ENCODE assay signal across 20 cellular contexts in genomic region chr20:21280496-21281016, GRCh38. TPM values are rescaled to one million over a fixed set of nuclear protein-coding genes. Genes with fewer than 3 reads are reported as not detected.
DNase-seq lines count a peak whose midpoint lies in the region; ATAC-seq, FAIRE-seq and TF ChIP-seq lines count a peak whose summit lies in the region.
"Had no signal": no experiment of that assay in that cellular context is flagged by ENCODE, and none has a peak within 500 bp of the region (broad histone marks: within the 10 kb centered on the region; RNA-seq: fewer than 3 reads in every experiment).

No MANE protein-coding gene starts in this region.

- peak; percentile 82 for FAIRE-seq in HepG2 (lab: Jason Lieb, UNC)
- FAIRE-seq: endothelial cell of umbilical vein had no signal

- no peaks in the 10 kb centered on the region for H3K27me3 ChIP-seq in HepG2 (ENCODE audit: control insufficient read depth in 1 of 2, insufficient read depth in 2 of 2, low read length in 2 of 2)
- H3K27me3 ChIP-seq: MG63 had no signal

- TF ChIP-seq RAD21 in HepG2 (CRISPR knock-in tag; IDR thresholded peaks at IDR 0.05), result no peak

- H3K9ac ChIP-seq in HepG2 (ENCODE audit: insufficient read depth, low read depth, low read length), result no peak overlapping the region

- no peak for TF ChIP-seq POLR2A in HepG2 (IDR thresholded peaks at IDR 0.05; ENCODE audit: insufficient read depth in 1 of 2, low read depth in 2 of 2, low read length in 2 of 2)

- TF ChIP-seq CTCF in GM10248 (IDR thresholded peaks at IDR 0.05; ENCODE audit: control extremely low read depth, extremely low read depth, low read depth, missing control alignments) (no peak), HepG2 (CRISPR knock-in tag; IDR thresholded peaks at IDR 0.05) (no peak)

- H4K20me1 ChIP-seq in HepG2 (ENCODE audit: insufficient read depth, low read length), result no peaks in the 10 kb centered on the region

- H3K9me3 ChIP-seq in HepG2 (ENCODE audit: low read length), result 0 out of 2 replicates have a peak, but pooled peaks cover under 1% of the 10 kb centered on the region
- H3K9me3 ChIP-seq: left ventricle myocardium inferior, MG63, suprapubic skin had no signal

- intact Hi-C loops in HepG2 (cut with micrococcal nuclease; ENCODE audit: unreplicated experiment), result no loop called here

- TF ChIP-seq EP300 in HepG2 (IDR thresholded peaks at IDR 0.05; ENCODE audit: low read depth in 2 of 2, low read length in 2 of 2) (peak; percentile 17 to 70; a peak in 3 of 4 replicates), HepG2 (CRISPR knock-in tag; IDR thresholded peaks at IDR 0.05; ENCODE audit: borderline replicate concordance) (no peak)

- peak overlapping the region; percentile 49 for H3K4me2 ChIP-seq in HepG2 (ENCODE audit: low read depth, low read length)

- H3K27ac ChIP-seq in HepG2 (ENCODE audit: extremely low read length, insufficient read depth, low read length) (no peak overlapping the region), caudate nucleus (ENCODE audit: low read depth, low read length) (no peak overlapping the region)
- H3K27ac ChIP-seq: coronary artery, left ventricle myocardium inferior, suprapubic skin had no signal

- H2AFZ ChIP-seq in HepG2 (ENCODE audit: low read length), result no peak overlapping the region

- H3K4me3 ChIP-seq in HepG2 (replicated peaks in 1 of 3; ENCODE audit: insufficient read depth in 1 of 3, low read depth in 2 of 3, low read length in 3 of 3), result peak overlapping the region in 1 of 3 experiments; percentile 30; a peak in 2 of 6 replicates
- H3K4me3 ChIP-seq: coronary artery, left ventricle myocardium inferior, MG63, suprapubic skin had no signal

- H3K79me2 ChIP-seq in HepG2 (ENCODE audit: insufficient read depth, low read length), result no peaks in the 10 kb centered on the region

- CTCF ChIA-PET in GM10248 (lab: Yijun Ruan, JAX), result no interaction called here
- CTCF ChIA-PET in HepG2 (lab: Yijun Ruan, JAX; ENCODE audit: low intra/inter-chr PET ratio, low total read pairs), result no interaction called here

- WGBS in HepG2 (ENCODE audit: low lambda C conversion rate), result 60% methylated on average over 3 of the region's 3 CpGs

- POLR2A ChIA-PET in GM10248 (lab: Yijun Ruan, JAX) (no interaction called here), HepG2 (lab: Yijun Ruan, JAX) (no interaction called here)

- peak; percentile 61 for ATAC-seq in GM19452 (IDR thresholded peaks at IDR 0.05; ENCODE audit: unreplicated experiment)
- peak; percentile 73 for ATAC-seq in HG02973 (IDR thresholded peaks at IDR 0.05; ENCODE audit: unreplicated experiment)
- peak; percentile 88 for ATAC-seq in HepG2
- ATAC-seq: right cardiac atrium, SK-N-SH treated with all-trans-retinoic acid at 6 μM for 48 hours had no signal

- in situ Hi-C loops in HepG2 (cut with HindIII; ENCODE audit: extremely low pct_ligation_motif_present, low pct_unique_long_range_greater_than_20kb), result no loop called here

- no peaks in the 10 kb centered on the region for H3K36me3 ChIP-seq in HepG2 (replicated peaks in 1 of 2; ENCODE audit: control insufficient read depth in 1 of 2, insufficient read depth in 2 of 2, low read length in 2 of 2)
- H3K36me3 ChIP-seq: left ventricle myocardium inferior, MG63, suprapubic skin had no signal

- DNase-seq in GM10248 (ENCODE audit: extremely low spot score) (peak; percentile 48), HepG2 (ENCODE audit: low spot score) (peak; percentile 73), NCI-H1436 treated with DMSO at 0.1 percent for 48 hours (lab: John Stamatoyannopoulos, UW) (no peak), caudate nucleus (lab: John Stamatoyannopoulos, UW) (no peak), NAMALWA (ENCODE audit: low spot score) (no peak)
- DNase-seq in stimulated activated naive CD4-positive, alpha-beta T cell (lab: John Stamatoyannopoulos, UW), result no peak
- DNase-seq: activated CD4-positive, alpha-beta T cell treated with anti-CD3 and anti-CD28 coated beads, Interleukin-2, amount 10 ng/mL, durations not matched to agents 7 days and 5 days; activated naive CD4-positive, alpha-beta T cell treated with anti-CD3 and anti-CD28 coated beads, Interleukin-2, amount 10 ng/mL, durations not matched to agents 7 days and 5 days; activated T-cell treated with anti-CD3 and anti-CD28 coated beads for 4 hours; foreskin fibroblast; left ventricle myocardium inferior; MG63; NCI-H1694 treated with DMSO at 0.1 percent for 48 hours; right cardiac atrium had no signal

- peaks cover 27% of the 10 kb centered on the region for H3K4me1 ChIP-seq in HepG2 (ENCODE audit: insufficient read depth, low read length)
- H3K4me1 ChIP-seq: left ventricle myocardium inferior, suprapubic skin had no signal

- BruUV-seq in HepG2 (replicated peaks; lab: Mats Ljungman, UMichigan), result no TSS peak

TF ChIP-seq in HepG2, 621 proteins besides CTCF, POLR2A, EP300 and RAD21 (continues in another document):
- no peak for TF ChIP-seq ZNF576 (CRISPR knock-in tag; IDR thresholded peaks at IDR 0.05)
- no peak for TF ChIP-seq NFE2L1 (CRISPR knock-in tag; IDR thresholded peaks at IDR 0.05; ENCODE audit: borderline replicate concordance)
- no peak for TF ChIP-seq RBM39 (IDR thresholded peaks at IDR 0.05; ENCODE audit: low read depth, low read length, poor library complexity, severe bottlenecking)
- TF ChIP-seq HNF4A (CRISPR knock-in tag; IDR thresholded peaks at IDR 0.05), result peak; percentile 99
- no peak for TF ChIP-seq ATF7 (IDR thresholded peaks at IDR 0.05)
- no peak for TF ChIP-seq ATF7 (CRISPR knock-in tag; IDR thresholded peaks at IDR 0.05)
- TF ChIP-seq E2F2 (CRISPR knock-in tag; IDR thresholded peaks at IDR 0.05; ENCODE audit: borderline replicate concordance), result no peak
- no peak for TF ChIP-seq SETDB1 (CRISPR knock-in tag; IDR thresholded peaks at IDR 0.05; ENCODE audit: borderline replicate concordance)
- no peak for TF ChIP-seq DBP (CRISPR knock-in tag; IDR thresholded peaks at IDR 0.05; ENCODE audit: not compliant biosample characterization)
- no peak for TF ChIP-seq ZNF790 (CRISPR knock-in tag; IDR thresholded peaks at IDR 0.05; ENCODE audit: borderline replicate concordance)
- no peak for TF ChIP-seq ZNF232 (CRISPR knock-in tag; IDR thresholded peaks at IDR 0.05; ENCODE audit: borderline replicate concordance)
- no peak for TF ChIP-seq ZNF816 (CRISPR knock-in tag; IDR thresholded peaks at IDR 0.05; ENCODE audit: borderline replicate concordance)
- peak; percentile 45; the same call in 1 of the 2 replicates for TF ChIP-seq CREM (IDR thresholded peaks at IDR 0.05)
- no peak for TF ChIP-seq CREM (CRISPR knock-in tag; IDR thresholded peaks at IDR 0.05)
- TF ChIP-seq PHF8 (CRISPR knock-in tag; IDR thresholded peaks at IDR 0.05), result no peak

RNA-seq across cellular contexts. Expression of gene XRN2, which starts 22.6 kb away (rescaled TPM):
- 171 and 256 TPM in 2 replicates for total RNA-seq in HepG2 (2016; rRNA removed; fragmentation: Illumina TruSeq; extraction: Trizol)
- total RNA-seq in HepG2 (2016; cell fraction: cytosol; rRNA removed; fragmentation: Illumina TruSeq; extraction: Trizol; ENCODE audit: low read depth), result 45.6 and 51.1 TPM in 2 replicates
- total RNA-seq in HepG2 (2016; cell fraction: insoluble cytoplasmic fraction; rRNA removed; fragmentation: Illumina TruSeq; extraction: Trizol), result 169 and 245 TPM in 2 replicates
- 82.9 and 105 TPM in 2 replicates for total RNA-seq in HepG2 (2016; cell fraction: membrane; rRNA removed; fragmentation: Illumina TruSeq; extraction: Trizol)
- total RNA-seq in HepG2 (2016; cell fraction: nucleus; rRNA removed; fragmentation: Illumina TruSeq; extraction: Trizol), result 118 and 127 TPM in 2 replicates
- 72.1 and 90.3 TPM in 2 replicates for polyA plus RNA-seq in HepG2 (2011; rRNA removed)
- 47.0 and 59.7 TPM in 2 replicates for polyA plus RNA-seq in HepG2 (2011; cell fraction: cytosol; rRNA removed)
- 59.5 and 68.9 TPM in 2 replicates for polyA plus RNA-seq in HepG2 (2011; cell fraction: nucleus; rRNA removed)
- 84.6 and 86.2 TPM in 2 replicates for polyA plus RNA-seq in HepG2 (2012)
- 10.5 and 11.9 TPM in 2 replicates for polyA plus RNA-seq in HepG2 (2016; cell fraction: cytosol; fragmentation: Illumina TruSeq; extraction: Trizol; ENCODE audit: low read depth)
- polyA plus RNA-seq in HepG2 (2016; cell fraction: insoluble cytoplasmic fraction; fragmentation: Illumina TruSeq; extraction: Trizol; ENCODE audit: low read depth), result 147 and 153 TPM in 2 replicates
- 23.2 and 29.4 TPM in 2 replicates for polyA plus RNA-seq in HepG2 (2016; cell fraction: membrane; fragmentation: Illumina TruSeq; extraction: Trizol; ENCODE audit: low read depth)
- polyA plus RNA-seq in HepG2 (2016; cell fraction: nucleus; fragmentation: Illumina TruSeq; extraction: Trizol; ENCODE audit: insufficient read depth, low read depth), result 96.3 and 98.6 TPM in 2 replicates
- polyA minus RNA-seq in HepG2 (2011; rRNA and poly(A)+ RNA removed; ENCODE audit: low replicate concordance), result 14.6 and 43.6 TPM in 2 replicates
- 68.8 and 71.0 TPM in 2 replicates for polyA minus RNA-seq in HepG2 (2011; cell fraction: cytosol; rRNA and poly(A)+ RNA removed)
- polyA minus RNA-seq in HepG2 (2011; cell fraction: nucleus; rRNA and poly(A)+ RNA removed), result 98.6 and 107 TPM in 2 replicates

Comparison
In these comparisons a context has a peak if more than half of its experiments do, and no peak if none do; other contexts are left out.
1. DNase-seq: peak in GM10248 (single experiment) and HepG2 (single experiment); none in NCI-H1436 treated with DMSO at 0.1 percent for 48 hours (single experiment), caudate nucleus (0 of 61), NAMALWA (single experiment) and stimulated activated naive CD4-positive, alpha-beta T cell (0 of 6).
2. Peak in every context shown above with its lines, with median percentiles within 50 percentile points of each other: ATAC-seq.